In the genomic region with DNA sequence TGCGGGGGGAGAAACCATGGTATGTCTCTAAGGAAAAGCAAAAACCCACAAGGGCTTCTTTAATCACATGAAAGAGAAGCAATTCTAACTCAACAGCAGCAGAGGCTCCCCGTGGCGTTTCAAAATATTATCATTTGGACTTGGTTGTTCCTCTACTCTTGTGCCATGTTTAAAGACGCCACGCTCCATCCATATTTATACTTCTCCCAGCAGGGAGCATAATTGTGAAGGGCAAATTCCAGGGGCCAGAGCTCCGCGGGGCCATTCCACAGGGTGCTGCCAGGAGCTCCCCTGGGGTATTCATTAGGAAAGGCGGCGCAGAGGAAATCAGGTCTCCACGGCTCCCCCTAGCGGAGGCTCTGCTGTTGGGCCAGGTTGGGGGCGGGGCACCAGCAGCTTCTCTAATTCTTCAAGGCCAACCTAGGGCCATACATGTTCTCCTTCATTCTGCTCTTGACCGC, we compare ENCODE assay signal across 8 cellular contexts.
DNase-seq lines count a peak whose midpoint lies in the region; ATAC-seq and TF ChIP-seq lines count a peak whose summit lies in the region.

No MANE protein-coding gene starts in this region.

- H3K36me3 ChIP-seq in BE2C (no peaks in the 10 kb centered on the region), SJSA1 (no peaks in the 10 kb centered on the region), heart right ventricle (no peaks in the 10 kb centered on the region), smooth muscle cell (ENCODE audit: low read depth) (no peaks in the 10 kb centered on the region)

- H3K4me1 ChIP-seq in BE2C, result no peaks in the 10 kb centered on the region
- no peaks in the 10 kb centered on the region; the same call in 1 of the 2 replicates for H3K4me1 ChIP-seq in SJSA1 (replicated peaks)
- peaks cover 0 to 12% (median 0%) of the 10 kb centered on the region in 9 donors for H3K4me1 ChIP-seq in heart right ventricle
- no peaks in the 10 kb centered on the region for H3K4me1 ChIP-seq in smooth muscle cell (ENCODE audit: low read depth)

- peak overlapping the region; percentile 70 for H2AFZ ChIP-seq in smooth muscle cell (ENCODE audit: low read depth)

- H3K27me3 ChIP-seq in BE2C (no peaks in the 10 kb centered on the region), HL-60 (ENCODE audit: insufficient read depth, poor library complexity, severe bottlenecking) (no peaks in the 10 kb centered on the region), SJSA1 (replicated peaks) (no peaks in the 10 kb centered on the region), heart right ventricle (no peaks in the 10 kb centered on the region), smooth muscle cell (ENCODE audit: low read depth) (no peaks in the 10 kb centered on the region)

- no peak overlapping the region for H3K9ac ChIP-seq in smooth muscle cell (ENCODE audit: low read depth)

- H4K20me1 ChIP-seq in smooth muscle cell (ENCODE audit: low read depth), result no peaks in the 10 kb centered on the region

- H3K79me2 ChIP-seq in smooth muscle cell (ENCODE audit: low read depth), result no peaks in the 10 kb centered on the region

- H3K4me3 ChIP-seq in BE2C (ENCODE audit: low read depth, low read length) (no peak overlapping the region), HL-60 (replicated peaks; ENCODE audit: insufficient read depth, low read length) (no peak overlapping the region), SJSA1 (no peak overlapping the region), heart right ventricle (peak overlapping the region in 1 of 10 donors; percentile 7), smooth muscle cell (peak overlapping the region; percentile 30)

- intact Hi-C loops in heart right ventricle (cut with DNase I), result no loop called here

- DNase-seq in BE2C (peak; percentile 66), HL-60 (ENCODE audit: low read depth in 1 of 2, low spot score in 1 of 2) (peak; percentile 38 to 67), SJSA1 (ENCODE audit: low read depth in 1 of 2, low spot score in 2 of 2) (peak; percentile 38 to 58), activated gamma-delta T cell treated with Interleukin-2 at 50 U/mL for 16 hours (peak; percentile 72), heart right ventricle (peak; percentile 53 to 68), smooth muscle cell (lab: John Stamatoyannopoulos, UW; ENCODE audit: unreplicated experiment) (peak; percentile 11), cerebellum (ENCODE audit: low spot score) (no peak)

- WGBS in heart right ventricle, 2 donors, result 33 to 39% methylated on average over 13 of the region's 13 CpGs
- 30% methylated on average over 13 of the region's 13 CpGs for WGBS in smooth muscle cell (ENCODE audit: low lambda C conversion rate)

- H3K9me3 ChIP-seq in BE2C (no peaks in the 10 kb centered on the region), SJSA1 (replicated peaks) (no peaks in the 10 kb centered on the region), heart right ventricle (peaks cover 0 to 3% (median 0%) of the 10 kb centered on the region in 11 donors), smooth muscle cell (replicated peaks; ENCODE audit: low read depth) (no peaks in the 10 kb centered on the region)

- TF ChIP-seq CTCF in BE2C (IDR thresholded peaks at IDR 0.05; ENCODE audit: low read depth, low read length) (peak; percentile 54), HL-60 (IDR thresholded peaks at IDR 0.05; ENCODE audit: insufficient read depth, low read length) (peak; percentile 58), heart right ventricle (IDR thresholded peaks at IDR 0.05) (peak in 8 of 9 donors; percentile 29 to 75 (median 59)), smooth muscle cell (IDR thresholded peaks at IDR 0.05; ENCODE audit: borderline replicate concordance, insufficient read depth, poor library complexity, severe bottlenecking) (peak; percentile 76)

- peak; percentile 88 for ATAC-seq in GM19351 (IDR thresholded peaks at IDR 0.05; ENCODE audit: unreplicated experiment)
- ATAC-seq in heart right ventricle, result peak; percentile 63 to 84 (median 74)

- peak overlapping the region; percentile 75 for H3K4me2 ChIP-seq in smooth muscle cell

- H3F3A ChIP-seq in smooth muscle cell (ENCODE audit: low read depth), result no peaks in the 10 kb centered on the region

- no peak overlapping the region for H3K27ac ChIP-seq in HL-60 (replicated peaks)
- H3K27ac ChIP-seq in SJSA1, result no peak overlapping the region
- H3K27ac ChIP-seq in heart right ventricle, result no peak overlapping the region
- H3K27ac ChIP-seq in smooth muscle cell (ENCODE audit: low read depth), result no peak overlapping the region
